15 cellular contexts compared by ENCODE assay signal in the genomic region with DNA sequence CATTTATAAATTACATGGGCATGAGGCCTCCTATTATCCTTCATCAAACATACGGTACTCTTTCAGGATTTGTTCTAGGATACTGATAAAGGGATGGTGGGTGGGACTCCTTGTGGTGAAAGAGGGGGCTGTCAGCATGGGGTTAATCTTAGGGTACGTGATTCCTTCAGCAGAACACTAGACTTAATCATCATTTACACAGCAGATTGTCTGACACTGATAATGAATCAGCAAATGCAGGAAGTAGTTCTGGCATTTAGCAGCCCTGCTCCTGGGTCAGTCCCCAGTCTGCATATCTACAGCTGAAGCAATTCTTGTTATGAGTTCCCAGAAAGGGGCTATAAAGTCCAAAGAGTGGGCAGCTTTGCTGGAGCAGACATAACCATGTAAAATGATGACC.
A peak's percentile ranks its signal among the peaks of the same experiment; 100 is the strongest.
DNase-seq lines count a peak whose midpoint lies in the region; ATAC-seq and TF ChIP-seq lines count a peak whose summit lies in the region.
"Had no signal": no experiment of that assay in that cellular context is flagged by ENCODE, and none has a peak within 500 bp of the region (broad histone marks: within the 10 kb centered on the region; RNA-seq: fewer than 3 reads in every experiment).

No MANE protein-coding gene starts in this region.

- WGBS in SK-N-SH (ENCODE audit: low lambda C conversion rate) = 17% methylated on average over 2 of the region's 2 CpGs

- H3K4me3 ChIP-seq in SK-N-SH (ENCODE audit: low read depth in 2 of 2, low read length in 1 of 2) (no peak overlapping the region), retinal pigment epithelial cell (ENCODE audit: low read length) (no peak overlapping the region)

- no peaks in the 10 kb centered on the region for H3K9me3 ChIP-seq in SK-N-SH

- peaks cover 11 to 21% of the 10 kb centered on the region in 2 experiments; a peak in 2 of 4 replicates for H3K4me1 ChIP-seq in SK-N-SH (ENCODE audit: control insufficient read depth in 1 of 2, insufficient read depth in 2 of 2, low read depth in 1 of 2, low read length in 1 of 2)

- H3F3A ChIP-seq in SK-N-SH (replicated peaks; ENCODE audit: insufficient read depth) = no peaks in the 10 kb centered on the region

- no peaks in the 10 kb centered on the region for H3K27me3 ChIP-seq in SK-N-SH (ENCODE audit: insufficient read depth)

- POLR2A ChIA-PET in SK-N-SH (lab: Yijun Ruan, JAX) = no interaction called here

- TF ChIP-seq RAD21 in SK-N-SH (IDR thresholded peaks at IDR 0.05; ENCODE audit: low read length) = no peak

- peak; percentile 37 for DNase-seq in SK-N-SH
- peak; percentile 9 for DNase-seq in OCI-M1 (lab: John Stamatoyannopoulos, UW)
- DNase-seq in fibroblast of peridontal ligament (ENCODE audit: extremely low read depth) = peak; percentile 3
- DNase-seq in retinal pigment epithelial cell (ENCODE audit: low read depth) = no peak
- DNase-seq: 8988T; activated naive CD4-positive, alpha-beta T cell treated with anti-CD3 and anti-CD28 coated beads, Interleukin-2, amount 10 ng/mL, durations not matched to agents 7 days and 5 days; caudate nucleus; DMS153; NCI-H774; occipital lobe; stimulated activated CD4-positive, alpha-beta T cell treated with anti-CD3 and anti-CD28 coated beads, Interleukin-15, amount 100 ng/mL, for 24 hours had no signal

- TF ChIP-seq CTCF in SK-N-SH (IDR thresholded peaks at IDR 0.05) (peak; percentile 19; the same call in 1 of the 2 replicates), retinal pigment epithelial cell (conservative IDR thresholded peaks at IDR 0.05; ENCODE audit: low read depth, low read length) (peak; percentile 28)

- H3K4me2 ChIP-seq in SK-N-SH = peak overlapping the region; percentile 30; the same call in 1 of the 2 replicates

- H3K9me2 ChIP-seq in SK-N-SH = no peaks in the 10 kb centered on the region

- CTCF ChIA-PET in SK-N-SH (lab: Yijun Ruan, JAX) = no interaction called here

- H3K9ac ChIP-seq in SK-N-SH = no peak overlapping the region; the same call in 1 of the 2 replicates

- no peaks in the 10 kb centered on the region for H3K79me2 ChIP-seq in SK-N-SH (ENCODE audit: insufficient read depth)

- ATAC-seq in SK-N-SH treated with all-trans-retinoic acid at 6 μM for 48 hours (no peak), GM21723 (IDR thresholded peaks at IDR 0.05; ENCODE audit: unreplicated experiment) (no peak), HG02642 (IDR thresholded peaks at IDR 0.05; ENCODE audit: poor library complexity, unreplicated experiment) (no peak), GM21447 (IDR thresholded peaks at IDR 0.05; ENCODE audit: unreplicated experiment) (no peak)

- no peak overlapping the region for H2AFZ ChIP-seq in SK-N-SH (ENCODE audit: low read depth)

- TF ChIP-seq EP300 in SK-N-SH (IDR thresholded peaks at IDR 0.05; ENCODE audit: borderline replicate concordance in 1 of 2, low read depth in 1 of 2, low read length in 1 of 2) = peak in 1 of 2 experiments; percentile 39; a peak in 1 of 4 replicates

- peak overlapping the region; percentile 5 to 80; a peak in 3 of 4 replicates for H3K27ac ChIP-seq in SK-N-SH (ENCODE audit: low read depth in 2 of 2, low read length in 1 of 2)

- peaks cover 0 to 14% of the 10 kb centered on the region in 2 experiments for H3K36me3 ChIP-seq in SK-N-SH (replicated peaks in 1 of 2; ENCODE audit: control insufficient read depth in 1 of 2, insufficient read depth in 2 of 2, low read length in 1 of 2)

- no peaks in the 10 kb centered on the region for H4K20me1 ChIP-seq in SK-N-SH (ENCODE audit: insufficient read depth)

TF ChIP-seq in SK-N-SH, 30 proteins besides CTCF, POLR2A, EP300 and RAD21:
- no peak for TF ChIP-seq NRF1 (IDR thresholded peaks at IDR 0.05; ENCODE audit: low read depth, low read length)
- TF ChIP-seq GATA2 (CRISPR knock-in tag; IDR thresholded peaks at IDR 0.05) = peak; percentile 43; the same call in 1 of the 2 replicates

TF ChIP-seq in SK-N-SH treated with all-trans-retinoic acid at 6 μM for 48 hours, 23 proteins besides CTCF, POLR2A, EP300 and RAD21:
- TF ChIP-seq TCF4 (CRISPR knock-in tag; IDR thresholded peaks at IDR 0.05; ENCODE audit: borderline replicate concordance) = no peak
- TF ChIP-seq ZNF565 (CRISPR knock-in tag; conservative IDR thresholded peaks at IDR 0.05; ENCODE audit: low read depth) = no peak
- no peak for TF ChIP-seq ZC3H10 (CRISPR knock-in tag; IDR thresholded peaks at IDR 0.05)
- TF ChIP-seq ZNF70 (CRISPR knock-in tag; IDR thresholded peaks at IDR 0.05) = no peak
- TF ChIP-seq ESRRG (CRISPR knock-in tag; IDR thresholded peaks at IDR 0.05) = no peak
- no peak for TF ChIP-seq TSHZ2 (CRISPR knock-in tag; IDR thresholded peaks at IDR 0.05)
- TF ChIP-seq ISL1 (CRISPR knock-in tag; IDR thresholded peaks at IDR 0.05) = no peak
- no peak for TF ChIP-seq TOX (CRISPR knock-in tag; IDR thresholded peaks at IDR 0.05; ENCODE audit: borderline replicate concordance)
- TF ChIP-seq POU6F1 (CRISPR knock-in tag; IDR thresholded peaks at IDR 0.05; ENCODE audit: borderline replicate concordance, low read depth) = no peak
- no peak for TF ChIP-seq OSR1 (CRISPR knock-in tag; IDR thresholded peaks at IDR 0.05)
- no peak for TF ChIP-seq ZNF8 (CRISPR knock-in tag; IDR thresholded peaks at IDR 0.05)
- TF ChIP-seq SNAI2 (CRISPR knock-in tag; IDR thresholded peaks at IDR 0.05) = no peak
- TF ChIP-seq ZFP3 (CRISPR knock-in tag; IDR thresholded peaks at IDR 0.05) = no peak
- no peak for TF ChIP-seq PPARA (CRISPR knock-in tag; IDR thresholded peaks at IDR 0.05; ENCODE audit: borderline replicate concordance)
- no peak for TF ChIP-seq CSDC2 (CRISPR knock-in tag; IDR thresholded peaks at IDR 0.05)
- no peak for TF ChIP-seq ARNTL (CRISPR knock-in tag; IDR thresholded peaks at IDR 0.05; ENCODE audit: borderline replicate concordance, low read depth)
- no peak for TF ChIP-seq RARB (CRISPR knock-in tag; IDR thresholded peaks at IDR 0.05)
- TF ChIP-seq ZFP30 (CRISPR knock-in tag; IDR thresholded peaks at IDR 0.05) = no peak
- TF ChIP-seq BACH2 (CRISPR knock-in tag; IDR thresholded peaks at IDR 0.05; ENCODE audit: borderline replicate concordance) = no peak
- TF ChIP-seq, protein P1, sequence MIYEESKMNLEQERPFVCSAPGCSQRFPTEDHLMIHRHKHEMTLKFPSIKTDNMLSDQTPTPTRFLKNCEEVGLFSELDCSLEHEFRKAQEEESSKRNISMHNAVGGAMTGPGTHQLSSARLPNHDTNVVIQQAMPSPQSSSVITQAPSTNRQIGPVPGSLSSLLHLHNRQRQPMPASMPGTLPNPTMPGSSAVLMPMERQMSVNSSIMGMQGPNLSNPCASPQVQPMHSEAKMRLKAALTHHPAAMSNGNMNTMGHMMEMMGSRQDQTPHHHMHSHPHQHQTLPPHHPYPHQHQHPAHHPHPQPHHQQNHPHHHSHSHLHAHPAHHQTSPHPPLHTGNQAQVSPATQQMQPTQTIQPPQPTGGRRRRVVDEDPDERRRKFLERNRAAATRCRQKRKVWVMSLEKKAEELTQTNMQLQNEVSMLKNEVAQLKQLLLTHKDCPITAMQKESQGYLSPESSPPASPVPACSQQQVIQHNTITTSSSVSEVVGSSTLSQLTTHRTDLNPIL (CRISPR knock-in tag; IDR thresholded peaks at IDR 0.05; ENCODE audit: low read depth) = no peak
